ENCODE assay signal across 9 cellular contexts in the genomic region with DNA sequence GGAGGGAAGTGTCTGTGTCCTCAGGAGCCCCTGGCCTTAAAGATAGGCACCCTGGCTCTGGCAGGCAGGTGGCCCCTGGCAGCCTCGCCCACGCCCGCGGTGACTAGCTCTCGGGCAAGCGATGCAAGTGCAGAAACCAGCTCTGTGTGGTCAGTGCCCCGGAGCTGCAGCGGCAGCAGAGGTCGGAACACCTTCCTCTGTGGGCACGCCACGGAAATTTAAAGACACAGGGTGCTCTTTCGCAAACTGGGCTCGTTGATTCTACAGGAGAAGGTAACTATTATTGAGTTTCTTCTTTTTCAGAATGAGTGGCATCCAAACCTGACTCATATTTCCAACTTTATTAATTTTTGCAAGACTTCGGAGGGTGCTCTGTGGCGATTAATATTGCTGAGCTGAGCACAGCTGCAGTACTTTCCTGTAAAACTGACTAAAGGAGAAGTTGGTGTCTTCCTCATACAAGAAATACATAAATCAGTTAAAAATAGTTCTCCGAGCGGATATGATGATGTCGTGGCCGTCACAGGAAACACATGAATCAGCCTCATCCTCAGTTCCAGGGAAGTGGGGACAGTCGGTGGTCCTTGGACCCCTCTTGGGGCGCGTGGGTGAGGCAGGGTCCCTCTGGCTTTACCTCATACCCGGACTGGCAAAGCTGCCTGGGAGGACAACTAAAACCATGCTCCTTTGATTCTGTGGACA.
DNase-seq lines count a peak whose midpoint lies in the region; ATAC-seq and TF ChIP-seq lines count a peak whose summit lies in the region.
"Had no signal": no experiment of that assay in that cellular context is flagged by ENCODE, and none has a peak within 500 bp of the region (broad histone marks: within the 10 kb centered on the region; RNA-seq: fewer than 3 reads in every experiment).

No MANE protein-coding gene starts in this region.

- no peak overlapping the region for H3K9ac ChIP-seq in fibroblast of lung (ENCODE audit: insufficient read depth, low read length)

- H2AFZ ChIP-seq in fibroblast of lung (ENCODE audit: low read length), result no peak overlapping the region

- POLR2A ChIA-PET in activated CD4-positive, alpha-beta T cell treated with anti-CD3 and anti-CD28 coated beads for 36 hours (lab: Charles Lee), result interaction anchor here (0.7 kb wide), 1 partner anchor 419 kb away, joined by 3 read pairs; no protein-coding TSS in a partner anchor

- peaks cover 33% of the 10 kb centered on the region for H3K4me1 Mint-ChIP-seq in activated CD4-positive, alpha-beta T cell treated with anti-CD3 and anti-CD28 coated beads for 36 hours

- H3K4me3 ChIP-seq in HL-60 (replicated peaks; ENCODE audit: insufficient read depth, low read length), result peak overlapping the region; percentile 16; the same call in 1 of the 2 replicates
- H3K4me3 ChIP-seq in fibroblast of lung (replicated peaks in 1 of 4; ENCODE audit: control extremely low read depth in 1 of 4, insufficient read depth in 1 of 4, low read depth in 3 of 4, low read length in 4 of 4), result no peak overlapping the region

- peak; percentile 57 for ATAC-seq in activated CD4-positive, alpha-beta T cell treated with anti-CD3 and anti-CD28 coated beads for 36 hours
- no peak for ATAC-seq in HG03095 (IDR thresholded peaks at IDR 0.05; ENCODE audit: unreplicated experiment)
- no peak for ATAC-seq in HG02763 (IDR thresholded peaks at IDR 0.05; ENCODE audit: unreplicated experiment)
- ATAC-seq: HCT116 had no signal

- no peak overlapping the region for H3K4me2 ChIP-seq in fibroblast of lung (ENCODE audit: extremely low read depth, insufficient read depth, low read length)

- TF ChIP-seq CTCF in HL-60 (IDR thresholded peaks at IDR 0.05; ENCODE audit: insufficient read depth, low read length) (no peak), fibroblast of lung (conservative IDR thresholded peaks at IDR 0.05 in 1 of 2, IDR thresholded peaks at IDR 0.05 in 1 of 2; ENCODE audit: low read depth in 1 of 2, low read length in 2 of 2) (no peak)

- no peaks in the 10 kb centered on the region for H3K36me3 Mint-ChIP-seq in activated CD4-positive, alpha-beta T cell treated with anti-CD3 and anti-CD28 coated beads for 36 hours (ENCODE audit: low read depth)

- peak overlapping the region; percentile 92 for H3K27ac Mint-ChIP-seq in activated CD4-positive, alpha-beta T cell treated with anti-CD3 and anti-CD28 coated beads for 36 hours

- H3K79me2 ChIP-seq in fibroblast of lung (ENCODE audit: control insufficient read depth, insufficient read depth, low read length), result no peaks in the 10 kb centered on the region

- H3K36me3 ChIP-seq in fibroblast of lung (ENCODE audit: control insufficient read depth, insufficient read depth, low read length), result no peaks in the 10 kb centered on the region

- H3K27ac ChIP-seq in HL-60 (replicated peaks), result peak overlapping the region; percentile 94
- peak overlapping the region; percentile 18 for H3K27ac ChIP-seq in fibroblast of lung (ENCODE audit: insufficient read depth, low read length)

- H4K20me1 ChIP-seq in fibroblast of lung (ENCODE audit: control insufficient read depth, extremely low read depth, insufficient read depth, low read length), result no peaks in the 10 kb centered on the region

- CTCF ChIA-PET in activated CD4-positive, alpha-beta T cell treated with anti-CD3 and anti-CD28 coated beads for 36 hours (lab: Charles Lee), result interaction anchor here (0.6 to 1.2 kb wide), 6 partner anchors 17 to 780 kb away, joined by 3 read pairs; no protein-coding TSS in a partner anchor

- H3K27me3 ChIP-seq in HL-60 (ENCODE audit: insufficient read depth, poor library complexity, severe bottlenecking) (no peaks in the 10 kb centered on the region), fibroblast of lung (ENCODE audit: control insufficient read depth, insufficient read depth, low read length) (no peaks in the 10 kb centered on the region)

- no peaks in the 10 kb centered on the region for H3K9me3 Mint-ChIP-seq in activated CD4-positive, alpha-beta T cell treated with anti-CD3 and anti-CD28 coated beads for 36 hours (ENCODE audit: low read depth)

- intact Hi-C loops in activated CD4-positive, alpha-beta T cell treated with anti-CD3 and anti-CD28 coated beads for 36 hours (cut with DNase I, micrococcal nuclease), result loop anchor here in 1 of 2 experiments (1.0 kb wide), 1 partner anchor 116 kb away; no protein-coding TSS in a partner anchor

- peaks cover 31% of the 10 kb centered on the region for H3K4me1 ChIP-seq in fibroblast of lung (ENCODE audit: control insufficient read depth, extremely low read depth, insufficient read depth, low read length)

- H3K9me3 ChIP-seq in fibroblast of lung (ENCODE audit: control insufficient read depth, insufficient read depth, low read depth, low read length), result no peaks in the 10 kb centered on the region

- DNase-seq in HL-60 (ENCODE audit: low read depth in 1 of 2, low spot score in 1 of 2) (peak; percentile 76 to 82), fibroblast of lung (ENCODE audit: low read depth in 2 of 2) (no peak), NCI-H446 (lab: John Stamatoyannopoulos, UW) (no peak), middle frontal gyrus (ENCODE audit: extremely low spot score, low spot score) (no peak)
- DNase-seq in activated CD4-positive, alpha-beta T cell treated with anti-CD3 and anti-CD28 coated beads for 36 hours, result peak; percentile 81
- peak; percentile 13 to 60 for DNase-seq in stimulated activated CD4-positive, alpha-beta T cell treated with anti-CD3 and anti-CD28 coated beads, Interleukin-12 subunit alpha, Interleukin-12 subunit beta, amount 100 ng/mL, for 24 hours (ENCODE audit: low read depth in 2 of 2)

- H3K4me3 Mint-ChIP-seq in activated CD4-positive, alpha-beta T cell treated with anti-CD3 and anti-CD28 coated beads for 36 hours, result peak overlapping the region; percentile 43

- H3K27me3 Mint-ChIP-seq in activated CD4-positive, alpha-beta T cell treated with anti-CD3 and anti-CD28 coated beads for 36 hours, result peaks cover 4% of the 10 kb centered on the region

Comparison
In these comparisons a context has a peak if more than half of its experiments do, and no peak if none do; other contexts are left out.
1. DNase-seq: peak in HL-60 (2 of 2), activated CD4-positive, alpha-beta T cell treated with anti-CD3 and anti-CD28 coated beads for 36 hours (single experiment) and stimulated activated CD4-positive, alpha-beta T cell treated with anti-CD3 and anti-CD28 coated beads, Interleukin-12 subunit alpha, Interleukin-12 subunit beta, amount 100 ng/mL, for 24 hours (2 of 2); none in fibroblast of lung (0 of 2), NCI-H446 (0 of 2) and middle frontal gyrus (single experiment).